13 cellular contexts compared by ENCODE assay signal in genomic region chr9:78054180-78054579, GRCh38. TPM values are rescaled to one million over a fixed set of nuclear protein-coding genes. Genes with fewer than 3 reads are reported as not detected.
DNase-seq lines count a peak whose midpoint lies in the region; ATAC-seq and TF ChIP-seq lines count a peak whose summit lies in the region.
"Had no signal": no experiment of that assay in that cellular context is flagged by ENCODE, and none has a peak within 500 bp of the region (broad histone marks: within the 10 kb centered on the region; RNA-seq: fewer than 3 reads in every experiment).

No MANE protein-coding gene starts in this region.

- H3K4me3 ChIP-seq in psoas muscle, result no peak overlapping the region
- H3K4me3 ChIP-seq: neural progenitor cell had no signal

- H3K9me3 ChIP-seq in psoas muscle, result no peaks in the 10 kb centered on the region
- H3K9me3 ChIP-seq: Caco-2 had no signal

- peaks cover 2% of the 10 kb centered on the region for H3K36me3 Mint-ChIP-seq in activated CD4-positive, alpha-beta T cell treated with anti-CD3 and anti-CD28 coated beads for 36 hours (ENCODE audit: low read depth)
- peaks cover 30% of the 10 kb centered on the region for H3K36me3 Mint-ChIP-seq in activated CD4-positive, alpha-beta T cell treated with anti-CD3 and anti-CD28 coated beads, Interleukin-2, amount 10 ng/mL, durations not matched to agents 7 days and 5 days (ENCODE audit: low read depth)
- H3K36me3 Mint-ChIP-seq in activated naive CD8-positive, alpha-beta T cell treated with anti-CD3 and anti-CD28 coated beads, Interleukin-2, amount 10 ng/mL, durations not matched to agents 7 days and 5 days, result peaks cover 13% of the 10 kb centered on the region
- H3K36me3 Mint-ChIP-seq: neural progenitor cell had no signal

- POLR2A ChIA-PET in activated CD4-positive, alpha-beta T cell treated with anti-CD3 and anti-CD28 coated beads for 36 hours (lab: Charles Lee), result no interaction called here
- POLR2A ChIA-PET in activated CD4-positive, alpha-beta T cell treated with anti-CD3 and anti-CD28 coated beads, Interleukin-2, amount 10 ng/mL, durations not matched to agents 7 days and 5 days (lab: Charles Lee), result no interaction called here
- POLR2A ChIA-PET in activated naive CD8-positive, alpha-beta T cell treated with anti-CD3 and anti-CD28 coated beads, Interleukin-2, amount 10 ng/mL, durations not matched to agents 7 days and 5 days (lab: Charles Lee), result no interaction called here

- H3K27me3 ChIP-seq in psoas muscle (ENCODE audit: insufficient read depth in 3 of 3, low read length in 2 of 3), result no peaks in the 10 kb centered on the region
- H3K27me3 ChIP-seq: neural progenitor cell had no signal

- CTCF ChIA-PET in activated CD4-positive, alpha-beta T cell treated with anti-CD3 and anti-CD28 coated beads for 36 hours (lab: Charles Lee), result interaction anchor here (0.7 to 3.9 kb wide), 4 partner anchors 19 to 490 kb away, joined by 3 to 29 read pairs (median 4); no protein-coding TSS in a partner anchor
- CTCF ChIA-PET in activated CD4-positive, alpha-beta T cell treated with anti-CD3 and anti-CD28 coated beads, Interleukin-2, amount 10 ng/mL, durations not matched to agents 7 days and 5 days (lab: Charles Lee), result interaction anchor here (0.5 to 3.4 kb wide), 8 partner anchors 9 to 65 kb away, joined by 3 to 20 read pairs (median 3); no protein-coding TSS in a partner anchor

- no peak overlapping the region for H3K4me3 Mint-ChIP-seq in activated CD4-positive, alpha-beta T cell treated with anti-CD3 and anti-CD28 coated beads for 36 hours
- H3K4me3 Mint-ChIP-seq in activated CD4-positive, alpha-beta T cell treated with anti-CD3 and anti-CD28 coated beads, Interleukin-2, amount 10 ng/mL, durations not matched to agents 7 days and 5 days, result peak overlapping the region; percentile 23
- peak overlapping the region; percentile 35 for H3K4me3 Mint-ChIP-seq in activated naive CD8-positive, alpha-beta T cell treated with anti-CD3 and anti-CD28 coated beads, Interleukin-2, amount 10 ng/mL, durations not matched to agents 7 days and 5 days
- H3K4me3 Mint-ChIP-seq: neural progenitor cell had no signal

- peaks cover 17% of the 10 kb centered on the region for H3K4me1 Mint-ChIP-seq in activated CD4-positive, alpha-beta T cell treated with anti-CD3 and anti-CD28 coated beads for 36 hours
- peaks cover 28% of the 10 kb centered on the region for H3K4me1 Mint-ChIP-seq in activated CD4-positive, alpha-beta T cell treated with anti-CD3 and anti-CD28 coated beads, Interleukin-2, amount 10 ng/mL, durations not matched to agents 7 days and 5 days
- peaks cover 10% of the 10 kb centered on the region for H3K4me1 Mint-ChIP-seq in activated naive CD8-positive, alpha-beta T cell treated with anti-CD3 and anti-CD28 coated beads, Interleukin-2, amount 10 ng/mL, durations not matched to agents 7 days and 5 days
- H3K4me1 Mint-ChIP-seq: neural progenitor cell had no signal

- ATAC-seq in activated CD4-positive, alpha-beta T cell treated with anti-CD3 and anti-CD28 coated beads for 36 hours, result peak; percentile 77
- peak; percentile 77 for ATAC-seq in activated naive CD8-positive, alpha-beta T cell treated with anti-CD3 and anti-CD28 coated beads, Interleukin-2, amount 10 ng/mL, durations not matched to agents 7 days and 5 days (ENCODE audit: low read depth)
- no peak for ATAC-seq in GM19467 (IDR thresholded peaks at IDR 0.05; ENCODE audit: unreplicated experiment)
- ATAC-seq in psoas muscle, result no peak
- no peak for ATAC-seq in GM21529 (IDR thresholded peaks at IDR 0.05; ENCODE audit: unreplicated experiment)

- H3K27ac ChIP-seq in psoas muscle, result no peak overlapping the region
- H3K27ac ChIP-seq: 22Rv1, neural progenitor cell had no signal

- H3K36me3 ChIP-seq in psoas muscle (ENCODE audit: insufficient read depth in 1 of 2, low read depth in 1 of 2), result no peaks in the 10 kb centered on the region
- H3K36me3 ChIP-seq: neural progenitor cell had no signal

- TF ChIP-seq CTCF in psoas muscle (IDR thresholded peaks at IDR 0.05), result no peak

- WGBS in psoas muscle, 3 donors, result 60 to 68% (median 65%) methylated on average over 5 of the region's 5 CpGs

- H3K27me3 Mint-ChIP-seq in activated CD4-positive, alpha-beta T cell treated with anti-CD3 and anti-CD28 coated beads for 36 hours, result no peaks in the 10 kb centered on the region
- H3K27me3 Mint-ChIP-seq in activated CD4-positive, alpha-beta T cell treated with anti-CD3 and anti-CD28 coated beads, Interleukin-2, amount 10 ng/mL, durations not matched to agents 7 days and 5 days, result peaks cover 25% of the 10 kb centered on the region
- H3K27me3 Mint-ChIP-seq in activated naive CD8-positive, alpha-beta T cell treated with anti-CD3 and anti-CD28 coated beads, Interleukin-2, amount 10 ng/mL, durations not matched to agents 7 days and 5 days, result peaks cover 17% of the 10 kb centered on the region

- no peak overlapping the region for H3K27ac Mint-ChIP-seq in activated CD4-positive, alpha-beta T cell treated with anti-CD3 and anti-CD28 coated beads for 36 hours
- peak overlapping the region; percentile 5 for H3K27ac Mint-ChIP-seq in activated CD4-positive, alpha-beta T cell treated with anti-CD3 and anti-CD28 coated beads, Interleukin-2, amount 10 ng/mL, durations not matched to agents 7 days and 5 days
- no peak overlapping the region for H3K27ac Mint-ChIP-seq in activated naive CD8-positive, alpha-beta T cell treated with anti-CD3 and anti-CD28 coated beads, Interleukin-2, amount 10 ng/mL, durations not matched to agents 7 days and 5 days
- H3K27ac Mint-ChIP-seq: neural progenitor cell had no signal

- H3K4me1 ChIP-seq in psoas muscle, result no peaks in the 10 kb centered on the region
- H3K4me1 ChIP-seq: Caco-2, neural progenitor cell had no signal

- DNase-seq in activated CD4-positive, alpha-beta T cell treated with anti-CD3 and anti-CD28 coated beads for 36 hours, result peak; percentile 59
- DNase-seq in activated CD4-positive, alpha-beta T cell treated with anti-CD3 and anti-CD28 coated beads for 1 hour, result no peak
- peak; percentile 48 for DNase-seq in activated CD4-positive, alpha-beta T cell treated with anti-CD3 and anti-CD28 coated beads, Interleukin-2, amount 10 ng/mL, durations not matched to agents 7 days and 5 days
- peak; percentile 35 for DNase-seq in activated naive CD8-positive, alpha-beta T cell treated with anti-CD3 and anti-CD28 coated beads, Interleukin-2, amount 10 ng/mL, durations not matched to agents 7 days and 5 days
- DNase-seq in stimulated activated CD4-positive, alpha-beta T cell treated with anti-CD3 and anti-CD28 coated beads, Interleukin-2, amount 100 ng/mL, for 4 hours (ENCODE audit: low read depth), result peak; percentile 18
- DNase-seq in psoas muscle, result no peak
- DNase-seq: Caco-2, NCI-H1105, substantia nigra had no signal

- peaks cover 8% of the 10 kb centered on the region for H3K9me3 Mint-ChIP-seq in activated CD4-positive, alpha-beta T cell treated with anti-CD3 and anti-CD28 coated beads for 36 hours (ENCODE audit: low read depth)
- H3K9me3 Mint-ChIP-seq in activated CD4-positive, alpha-beta T cell treated with anti-CD3 and anti-CD28 coated beads, Interleukin-2, amount 10 ng/mL, durations not matched to agents 7 days and 5 days, result peaks cover 19% of the 10 kb centered on the region
- peaks cover 15% of the 10 kb centered on the region for H3K9me3 Mint-ChIP-seq in activated naive CD8-positive, alpha-beta T cell treated with anti-CD3 and anti-CD28 coated beads, Interleukin-2, amount 10 ng/mL, durations not matched to agents 7 days and 5 days

- intact Hi-C loops in activated CD4-positive, alpha-beta T cell treated with anti-CD3 and anti-CD28 coated beads for 36 hours (cut with DNase I, micrococcal nuclease), result no loop called here
- intact Hi-C loops in psoas muscle (cut with DNase I), result no loop called here

RNA-seq across cellular contexts. Expression of gene GNAQ, which starts 22.6 kb away (rescaled TPM):
- total RNA-seq in activated CD4-positive, alpha-beta T cell treated with anti-CD3 and anti-CD28 coated beads for 36 hours, result 10 to 100 TPM; 22.8 to 24.7 TPM
- 10 to 100 TPM; 28.1 to 31.8 TPM for total RNA-seq in activated CD4-positive, alpha-beta T cell treated with anti-CD3 and anti-CD28 coated beads, Interleukin-2, amount 10 ng/mL, durations not matched to agents 7 days and 5 days
- total RNA-seq in activated naive CD8-positive, alpha-beta T cell treated with anti-CD3 and anti-CD28 coated beads, Interleukin-2, amount 10 ng/mL, durations not matched to agents 7 days and 5 days, result 10 to 100 TPM; 25.5 to 30.4 TPM
- total RNA-seq in psoas muscle, result 10 to 100 TPM; 19.4 to 26.6 (median 24.3) TPM
- polyA plus RNA-seq in psoas muscle, result 10 to 100 TPM in 2 of 3 donors, 1 to 10 TPM in 1; 8.3 to 26.3 (median 12.2) TPM

Comparison
In these comparisons a context has a peak if more than half of its experiments do, and no peak if none do; other contexts are left out.
1. DNase-seq: peak in activated CD4-positive, alpha-beta T cell treated with anti-CD3 and anti-CD28 coated beads for 36 hours (single experiment), activated CD4-positive, alpha-beta T cell treated with anti-CD3 and anti-CD28 coated beads, Interleukin-2, amount 10 ng/mL, durations not matched to agents 7 days and 5 days (single experiment), activated naive CD8-positive, alpha-beta T cell treated with anti-CD3 and anti-CD28 coated beads, Interleukin-2, amount 10 ng/mL, durations not matched to agents 7 days and 5 days (single experiment) and stimulated activated CD4-positive, alpha-beta T cell treated with anti-CD3 and anti-CD28 coated beads, Interleukin-2, amount 100 ng/mL, for 4 hours (single experiment); none in activated CD4-positive, alpha-beta T cell treated with anti-CD3 and anti-CD28 coated beads for 1 hour (single experiment) and psoas muscle (0 of 2).
2. ATAC-seq: peak in activated CD4-positive, alpha-beta T cell treated with anti-CD3 and anti-CD28 coated beads for 36 hours (single experiment) and activated naive CD8-positive, alpha-beta T cell treated with anti-CD3 and anti-CD28 coated beads, Interleukin-2, amount 10 ng/mL, durations not matched to agents 7 days and 5 days (single experiment); none in GM19467 (single experiment), psoas muscle (0 of 4) and GM21529 (single experiment).